8 cellular contexts compared by ENCODE assay signal in the genomic region with DNA sequence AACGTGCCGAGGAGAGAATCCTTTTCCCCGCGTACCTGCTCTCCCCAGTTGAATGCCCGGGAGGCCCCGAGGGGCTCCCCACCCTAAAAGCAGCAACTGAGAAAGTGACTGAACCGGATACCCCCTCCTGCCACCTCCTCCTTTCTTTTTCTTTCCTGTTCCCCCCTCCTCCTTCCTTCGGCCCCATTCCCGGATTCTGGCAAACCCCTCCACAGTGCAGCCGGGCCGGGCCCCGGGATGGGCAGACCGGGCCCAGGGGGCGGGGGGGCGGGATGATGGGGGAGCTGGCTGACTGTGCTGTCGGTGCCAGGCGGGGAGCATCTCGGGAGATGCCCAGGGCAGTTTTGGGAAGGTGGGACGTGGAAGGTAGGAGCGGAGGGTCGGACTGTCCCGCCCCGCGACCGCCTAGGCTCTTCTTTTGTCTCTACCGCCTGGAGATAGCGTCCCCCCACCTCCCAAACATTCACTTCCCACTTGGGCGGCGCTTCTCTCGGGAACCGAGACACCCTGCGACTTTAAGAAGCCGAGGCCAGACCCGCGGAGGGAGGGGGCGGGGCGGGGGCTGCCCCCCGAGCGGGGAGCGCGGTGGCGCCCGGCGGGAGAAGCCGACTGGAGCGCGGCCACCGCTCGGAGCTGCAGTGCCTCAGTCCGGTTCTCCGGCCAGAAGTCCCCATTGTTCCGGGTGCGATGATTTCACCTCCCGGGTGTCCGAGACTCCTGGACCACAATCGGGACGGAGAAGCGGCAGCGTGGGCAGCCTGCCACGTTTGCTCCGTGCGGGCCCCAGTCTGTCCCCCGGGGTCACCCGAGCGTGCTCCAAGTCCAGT. TPM values are rescaled to one million over a fixed set of nuclear protein-coding genes. Genes with fewer than 3 reads are reported as not detected.
A peak's percentile ranks its signal among the peaks of the same experiment; 100 is the strongest.
DNase-seq lines count a peak whose midpoint lies in the region; ATAC-seq, FAIRE-seq and TF ChIP-seq lines count a peak whose summit lies in the region.

No MANE protein-coding gene starts in this region.

- peak overlapping the region in 2 of 3 donors; percentile 42 to 100 for H3K27ac Mint-ChIP-seq in IgD-negative memory B cell

- no peak for FAIRE-seq in D721Med (lab: Jason Lieb, UNC)

- 0% methylated on average over 37 to 48 of the region's 65 CpGs for WGBS in mesodermal cell (ENCODE audit: insufficient coverage in 2 of 2), 2 experiments

- H3K9me3 Mint-ChIP-seq in IgD-negative memory B cell: peaks cover 2 to 12% (median 4%) of the 10 kb centered on the region in 3 donors

- peaks cover 50% of the 10 kb centered on the region for H3K27me3 ChIP-seq in brain microvascular endothelial cell (replicated peaks)

- H3K27ac ChIP-seq in brain microvascular endothelial cell (no peak overlapping the region), mesodermal cell (ENCODE audit: low read depth, low read length, severe bottlenecking) (peak overlapping the region; percentile 93)

- H3K4me3 ChIP-seq in brain microvascular endothelial cell (ENCODE audit: low read depth, low read length): peak overlapping the region; percentile 59
- H3K4me3 ChIP-seq in mesodermal cell (ENCODE audit: extremely low read depth, insufficient read depth, low read length, poor library complexity, severe bottlenecking): peak overlapping the region; percentile 45

- no peak for ATAC-seq in GM21737 (IDR thresholded peaks at IDR 0.05; ENCODE audit: unreplicated experiment)

- H3K27me3 Mint-ChIP-seq in IgD-negative memory B cell: peaks cover 69% of the 10 kb centered on the region

- H3K4me1 Mint-ChIP-seq in IgD-negative memory B cell: peaks cover 10 to 25% (median 21%) of the 10 kb centered on the region in 3 donors

- no peaks in the 10 kb centered on the region for H3K9me3 ChIP-seq in mesodermal cell (ENCODE audit: control insufficient read depth, low read length)

- in situ Hi-C loops in brain microvascular endothelial cell (cut with HindIII; ENCODE audit: low pct_ligation_motif_present, low sequenced_read_pairs): no loop called here

- peaks cover 38% of the 10 kb centered on the region for H3K4me1 ChIP-seq in mesodermal cell (ENCODE audit: control insufficient read depth, insufficient read depth, low read length, poor library complexity, severe bottlenecking)

- no peaks in the 10 kb centered on the region for H3K36me3 Mint-ChIP-seq in IgD-negative memory B cell

- TF ChIP-seq CTCF in D721Med (IDR thresholded peaks at IDR 0.05; ENCODE audit: insufficient read depth, missing control alignments) (no peak), brain microvascular endothelial cell (IDR thresholded peaks at IDR 0.05; ENCODE audit: low read depth, low read length, missing control alignments) (no peak)

- H3K4me3 Mint-ChIP-seq in IgD-negative memory B cell: peak overlapping the region; percentile 33 to 96 (median 74)

- DNase-seq in D721Med (ENCODE audit: insufficient read length, low spot score) (peak; percentile 47), brain microvascular endothelial cell (no peak), T-helper 9 cell (no peak), globus pallidus (ENCODE audit: low spot score) (no peak), NCI-H1105 (lab: John Stamatoyannopoulos, UW) (no peak)

- H3K36me3 ChIP-seq in brain microvascular endothelial cell (replicated peaks) (no peaks in the 10 kb centered on the region), mesodermal cell (ENCODE audit: control insufficient read depth, insufficient read depth, low read length) (no peaks in the 10 kb centered on the region)

RNA-seq across cellular contexts. Expression of gene DLX2, which starts 8.2 kb away (rescaled TPM):
- not detected for polyA plus RNA-seq in IgD-negative memory B cell
- polyA plus RNA-seq in mesodermal cell (2013, experiment 1 of 2): 18.4 TPM
- polyA plus RNA-seq in mesodermal cell (2013, experiment 2 of 2): 13.4 TPM

RNA-seq across cellular contexts. Expression of gene DLX1, which starts 9.2 kb away (rescaled TPM):
- not detected for polyA plus RNA-seq in IgD-negative memory B cell
- polyA plus RNA-seq in mesodermal cell (2013, experiment 1 of 2): 17.1 TPM
- 13.8 TPM for polyA plus RNA-seq in mesodermal cell (2013, experiment 2 of 2)
